ENCODE assay signal across 1 cellular context in the genomic region with DNA sequence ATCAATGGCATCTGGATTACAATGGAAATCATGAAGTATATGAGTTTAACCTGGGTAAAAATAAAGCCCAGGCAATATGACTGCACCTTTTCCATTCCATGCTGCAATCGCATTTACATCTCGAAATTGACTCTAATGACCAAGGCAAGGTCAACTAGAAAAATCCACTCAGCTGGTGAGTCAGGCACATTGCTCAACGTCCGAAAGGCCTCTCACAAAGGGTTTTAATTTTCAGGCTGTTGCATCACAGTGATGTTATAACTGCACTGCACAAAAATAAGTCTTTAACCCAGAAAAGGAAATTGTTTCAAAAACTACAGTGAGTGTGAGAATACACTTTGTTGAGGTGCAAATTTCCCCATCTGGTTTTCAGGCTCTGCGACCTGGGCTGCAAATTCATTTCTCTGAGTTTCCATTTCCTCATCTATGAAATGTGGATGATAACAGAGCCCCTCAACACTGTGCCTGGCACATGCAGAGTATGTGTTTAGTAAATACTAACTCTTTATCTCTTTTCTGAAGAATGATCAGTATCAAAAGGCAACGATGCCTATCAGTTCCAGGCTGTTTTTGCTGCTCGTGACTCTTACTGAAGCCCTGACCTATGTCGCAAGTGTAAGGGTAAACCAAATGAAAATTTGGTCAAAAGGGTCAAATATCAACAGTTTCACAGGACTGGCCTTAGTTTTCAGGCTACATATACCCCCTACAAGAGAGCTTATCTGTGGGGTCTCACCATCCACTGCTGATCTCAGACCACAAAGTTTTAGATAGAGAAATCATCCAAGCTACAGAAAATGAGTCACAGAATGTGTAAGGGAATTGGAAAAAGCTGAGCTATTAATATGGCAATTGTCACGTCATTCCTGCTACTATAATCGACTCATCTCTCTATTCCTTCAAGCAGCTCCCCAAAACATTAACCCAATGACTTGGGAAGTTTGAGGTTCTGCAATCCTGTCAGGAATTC.
TF ChIP-seq lines count a peak whose summit lies in the region.

No MANE protein-coding gene starts in this region.

TF ChIP-seq in A549, 52 proteins besides CTCF, POLR2A, EP300 and RAD21 (continued from another document):
- TF ChIP-seq HOXB13 (CRISPR knock-in tag; IDR thresholded peaks at IDR 0.05; ENCODE audit: low read depth) (no peak), CBX8 (IDR thresholded peaks at IDR 0.05) (no peak), MAFK (IDR thresholded peaks at IDR 0.05; ENCODE audit: partially characterized antibody) (peak; percentile 35), JUN (IDR thresholded peaks at IDR 0.05) (peak in 1 of 2 experiments; percentile 82; a peak in 4 of 5 replicates), SMC3 (IDR thresholded peaks at IDR 0.05) (peak; percentile 18; the same call in 1 of the 3 replicates), FOSL2 (IDR thresholded peaks at IDR 0.05) (peak; percentile 93), FOSL2 (CRISPR knock-in tag; IDR thresholded peaks at IDR 0.05) (peak; percentile 92)
- TF ChIP-seq, protein P1, sequence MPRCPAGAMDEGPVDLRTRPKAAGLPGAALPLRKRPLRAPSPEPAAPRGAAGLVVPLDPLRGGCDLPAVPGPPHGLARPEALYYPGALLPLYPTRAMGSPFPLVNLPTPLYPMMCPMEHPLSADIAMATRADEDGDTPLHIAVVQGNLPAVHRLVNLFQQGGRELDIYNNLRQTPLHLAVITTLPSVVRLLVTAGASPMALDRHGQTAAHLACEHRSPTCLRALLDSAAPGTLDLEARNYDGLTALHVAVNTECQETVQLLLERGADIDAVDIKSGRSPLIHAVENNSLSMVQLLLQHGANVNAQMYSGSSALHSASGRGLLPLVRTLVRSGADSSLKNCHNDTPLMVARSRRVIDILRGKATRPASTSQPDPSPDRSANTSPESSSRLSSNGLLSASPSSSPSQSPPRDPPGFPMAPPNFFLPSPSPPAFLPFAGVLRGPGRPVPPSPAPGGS (IDR thresholded peaks at IDR 0.05), result peak; percentile 92; the same call in 2 of the 3 replicates
- TF ChIP-seq, protein P2, sequence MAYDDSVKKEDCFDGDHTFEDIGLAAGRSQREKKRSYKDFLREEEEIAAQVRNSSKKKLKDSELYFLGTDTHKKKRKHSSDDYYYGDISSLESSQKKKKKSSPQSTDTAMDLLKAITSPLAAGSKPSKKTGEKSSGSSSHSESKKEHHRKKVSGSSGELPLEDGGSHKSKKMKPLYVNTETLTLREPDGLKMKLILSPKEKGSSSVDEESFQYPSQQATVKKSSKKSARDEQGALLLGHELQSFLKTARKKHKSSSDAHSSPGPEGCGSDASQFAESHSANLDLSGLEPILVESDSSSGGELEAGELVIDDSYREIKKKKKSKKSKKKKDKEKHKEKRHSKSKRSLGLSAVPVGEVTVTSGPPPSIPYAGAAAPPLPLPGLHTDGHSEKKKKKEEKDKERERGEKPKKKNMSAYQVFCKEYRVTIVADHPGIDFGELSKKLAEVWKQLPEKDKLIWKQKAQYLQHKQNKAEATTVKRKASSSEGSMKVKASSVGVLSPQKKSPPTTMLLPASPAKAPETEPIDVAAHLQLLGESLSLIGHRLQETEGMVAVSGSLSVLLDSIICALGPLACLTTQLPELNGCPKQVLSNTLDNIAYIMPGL (CRISPR knock-in tag; IDR thresholded peaks at IDR 0.05; ENCODE audit: borderline replicate concordance), result no peak
TF ChIP-seq in A549: peak in this region for 12.
